In genomic region chr11:111586305-111586915, GRCh38 we compare ENCODE assay signal across 8 cellular contexts. TPM values are rescaled to one million over a fixed set of nuclear protein-coding genes. Genes with fewer than 3 reads are reported as not detected.
DNase-seq lines count a peak whose midpoint lies in the region; ATAC-seq and TF ChIP-seq lines count a peak whose summit lies in the region.

No MANE protein-coding gene starts in this region.

- peaks cover 2% of the 10 kb centered on the region for H3K4me1 Mint-ChIP-seq in activated naive CD8-positive, alpha-beta T cell treated with anti-CD3 and anti-CD28 coated beads, Interleukin-2, amount 50 U/mL, for 24 hours
- H3K4me1 Mint-ChIP-seq in stimulated activated memory B cell treated with anti-CD40 and anti-IgM and Interleukin-4, amounts not matched to agents 10 μg/mL and 1 μg/mL and 100 μg/mL, for 72 hours = no peaks in the 10 kb centered on the region

- no peaks in the 10 kb centered on the region for H3K9me3 Mint-ChIP-seq in activated naive CD8-positive, alpha-beta T cell treated with anti-CD3 and anti-CD28 coated beads, Interleukin-2, amount 50 U/mL, for 24 hours
- no peaks in the 10 kb centered on the region for H3K9me3 Mint-ChIP-seq in stimulated activated memory B cell treated with anti-CD40 and anti-IgM and Interleukin-4, amounts not matched to agents 10 μg/mL and 1 μg/mL and 100 μg/mL, for 72 hours

- H3K36me3 Mint-ChIP-seq in activated naive CD8-positive, alpha-beta T cell treated with anti-CD3 and anti-CD28 coated beads, Interleukin-2, amount 50 U/mL, for 24 hours (ENCODE audit: low read depth) = no peaks in the 10 kb centered on the region
- no peaks in the 10 kb centered on the region for H3K36me3 Mint-ChIP-seq in stimulated activated memory B cell treated with anti-CD40 and anti-IgM and Interleukin-4, amounts not matched to agents 10 μg/mL and 1 μg/mL and 100 μg/mL, for 72 hours

- ATAC-seq in HG02798 (IDR thresholded peaks at IDR 0.05; ENCODE audit: poor library complexity, unreplicated experiment) = peak; percentile 56
- peak; percentile 44 for ATAC-seq in activated naive CD8-positive, alpha-beta T cell treated with anti-CD3 and anti-CD28 coated beads, Interleukin-2, amount 50 U/mL, for 24 hours
- ATAC-seq in stimulated activated memory B cell treated with anti-CD40 and anti-IgM and Interleukin-4, amounts not matched to agents 10 μg/mL and 1 μg/mL and 100 μg/mL, for 72 hours = peak; percentile 54

- H3K27ac ChIP-seq in right atrium auricular region = no peak overlapping the region

- peak; percentile 42 to 67 for TF ChIP-seq CTCF in right atrium auricular region (IDR thresholded peaks at IDR 0.05)

- no peaks in the 10 kb centered on the region for H3K36me3 ChIP-seq in right atrium auricular region

- no peaks in the 10 kb centered on the region for H3K27me3 ChIP-seq in right atrium auricular region

- peak; percentile 10 for DNase-seq in DMS153 treated with DMSO at 0.1 percent for 48 hours (lab: John Stamatoyannopoulos, UW; ENCODE audit: unreplicated experiment)
- DNase-seq in NCI-H82 (lab: John Stamatoyannopoulos, UW) = peak; percentile 74
- peak; percentile 17 for DNase-seq in activated naive CD8-positive, alpha-beta T cell treated with anti-CD3 and anti-CD28 coated beads, Interleukin-2, amount 50 U/mL, for 24 hours
- no peak for DNase-seq in right atrium auricular region (ENCODE audit: low spot score)
- DNase-seq in GM19240 (ENCODE audit: insufficient read length, low spot score) = no peak
- DNase-seq in NK-92 (lab: John Stamatoyannopoulos, UW; ENCODE audit: unreplicated experiment) = no peak

- H3K4me3 Mint-ChIP-seq in activated naive CD8-positive, alpha-beta T cell treated with anti-CD3 and anti-CD28 coated beads, Interleukin-2, amount 50 U/mL, for 24 hours = no peak overlapping the region
- no peak overlapping the region for H3K4me3 Mint-ChIP-seq in stimulated activated memory B cell treated with anti-CD40 and anti-IgM and Interleukin-4, amounts not matched to agents 10 μg/mL and 1 μg/mL and 100 μg/mL, for 72 hours

- peaks cover 0 to 4% of the 10 kb centered on the region in 2 donors for H3K9me3 ChIP-seq in right atrium auricular region

- H3K27me3 Mint-ChIP-seq in activated naive CD8-positive, alpha-beta T cell treated with anti-CD3 and anti-CD28 coated beads, Interleukin-2, amount 50 U/mL, for 24 hours = no peaks in the 10 kb centered on the region
- H3K27me3 Mint-ChIP-seq in stimulated activated memory B cell treated with anti-CD40 and anti-IgM and Interleukin-4, amounts not matched to agents 10 μg/mL and 1 μg/mL and 100 μg/mL, for 72 hours = no peaks in the 10 kb centered on the region

- H3K4me3 ChIP-seq in right atrium auricular region = no peak overlapping the region

- H3K27ac Mint-ChIP-seq in activated naive CD8-positive, alpha-beta T cell treated with anti-CD3 and anti-CD28 coated beads, Interleukin-2, amount 50 U/mL, for 24 hours = no peak overlapping the region
- no peak overlapping the region for H3K27ac Mint-ChIP-seq in stimulated activated memory B cell treated with anti-CD40 and anti-IgM and Interleukin-4, amounts not matched to agents 10 μg/mL and 1 μg/mL and 100 μg/mL, for 72 hours

- no peaks in the 10 kb centered on the region for H3K4me1 ChIP-seq in right atrium auricular region

RNA-seq across cellular contexts. Expression of gene SIK2, which starts 15.8 kb away (rescaled TPM):
- 10 to 100 TPM; 23.5 to 28.0 TPM for total RNA-seq in right atrium auricular region

RNA-seq across cellular contexts. Expression of gene LAYN, which starts 45.9 kb away (rescaled TPM):
- 10 to 100 TPM in 1 of 2 donors, 1 to 10 TPM in 1; 5.9 to 12.3 TPM for total RNA-seq in right atrium auricular region

Comparison
In these comparisons a context has a peak if more than half of its experiments do, and no peak if none do; other contexts are left out.
1. DNase-seq: peak in DMS153 treated with DMSO at 0.1 percent for 48 hours (single experiment), NCI-H82 (single experiment) and activated naive CD8-positive, alpha-beta T cell treated with anti-CD3 and anti-CD28 coated beads, Interleukin-2, amount 50 U/mL, for 24 hours (single experiment); none in right atrium auricular region (single experiment), GM19240 (single experiment) and NK-92 (single experiment).
2. Peak in every context shown above with its lines, with median percentiles within 50 percentile points of each other: ATAC-seq.